ENCODE assay signal across 8 cellular contexts in genomic region chr6:16803294-16804006, GRCh38. TPM values are rescaled to one million over a fixed set of nuclear protein-coding genes. Genes with fewer than 3 reads are reported as not detected.
DNase-seq lines count a peak whose midpoint lies in the region; ATAC-seq and TF ChIP-seq lines count a peak whose summit lies in the region.

No MANE protein-coding gene starts in this region.

- no peak for TF ChIP-seq EP300 in stomach (IDR thresholded peaks at IDR 0.05)

- peaks cover 0 to 29% (median 15%) of the 10 kb centered on the region in 4 donors for H3K4me1 ChIP-seq in stomach

- no peak for TF ChIP-seq POLR2A in stomach (IDR thresholded peaks at IDR 0.05)

- H3K4me3 ChIP-seq in epithelial cell of proximal tubule (ENCODE audit: low read depth, low read length) (peak overlapping the region; percentile 18), stomach (peak overlapping the region in 3 of 4 donors; percentile 28 to 32 (median 32))

- H3K27me3 ChIP-seq in layer of hippocampus (ENCODE audit: control insufficient read depth, insufficient read depth, low read length) (no peaks in the 10 kb centered on the region), stomach (no peaks in the 10 kb centered on the region)

- intact Hi-C loops in stomach (cut with DNase I; ENCODE audit: low total_unique reads) = no loop called here

- WGBS in stomach, 5 donors = 51 to 65% (median 62%) methylated on average over 21 of the region's 21 CpGs

- ATAC-seq in GM18517 (IDR thresholded peaks at IDR 0.05; ENCODE audit: unreplicated experiment) (no peak), HG03159 (IDR thresholded peaks at IDR 0.05; ENCODE audit: unreplicated experiment) (no peak), HG02759 (IDR thresholded peaks at IDR 0.05; ENCODE audit: unreplicated experiment) (no peak)

- H3K27ac ChIP-seq in layer of hippocampus (ENCODE audit: low read depth, low read length) (peak overlapping the region; percentile 5), stomach (peak overlapping the region in 4 of 5 donors; percentile 21 to 71 (median 34))

- TF ChIP-seq CTCF in epithelial cell of proximal tubule (conservative IDR thresholded peaks at IDR 0.05; ENCODE audit: low read depth, low read length) = peak; percentile 13
- no peak for TF ChIP-seq CTCF in stomach (IDR thresholded peaks at IDR 0.05)

- no peaks in the 10 kb centered on the region for H3K9me3 ChIP-seq in stomach

- no peaks in the 10 kb centered on the region for H3K36me3 ChIP-seq in stomach

- DNase-seq in NCI-H526 treated with DMSO at 0.1 percent for 48 hours (lab: John Stamatoyannopoulos, UW) (peak; percentile 93), epithelial cell of proximal tubule (ENCODE audit: low read depth) (peak; percentile 15), stomach (no peak), DMS79 treated with DMSO at 0.1 percent for 48 hours (lab: John Stamatoyannopoulos, UW) (no peak)

RNA-seq across cellular contexts. Expression of gene ATXN1, which starts 42.2 kb away (rescaled TPM):
- total RNA-seq in epithelial cell of proximal tubule (6.1 and 10.4 TPM in 2 replicates), stomach (100 to 1,000 TPM in 1 of 5 donors, 10 to 100 TPM in 4; 32.4 to 106 (median 64.6) TPM)
- 1 to 10 TPM; 5.2 to 8.7 (median 7.6) TPM for polyA plus RNA-seq in stomach

Comparison
In these comparisons a context has a peak if more than half of its experiments do, and no peak if none do; other contexts are left out.
1. DNase-seq: peak in NCI-H526 treated with DMSO at 0.1 percent for 48 hours (single experiment) and epithelial cell of proximal tubule (single experiment); none in stomach (single experiment) and DMS79 treated with DMSO at 0.1 percent for 48 hours (single experiment).